In genomic region chr1:78157162-78157561, GRCh38 we compare ENCODE assay signal across 26 cellular contexts.
DNase-seq lines count a peak whose midpoint lies in the region; ATAC-seq and TF ChIP-seq lines count a peak whose summit lies in the region.
"Had no signal": no experiment of that assay in that cellular context is flagged by ENCODE, and none has a peak within 500 bp of the region (broad histone marks: within the 10 kb centered on the region; RNA-seq: fewer than 3 reads in every experiment).

No MANE protein-coding gene starts in this region.

- no peak overlapping the region for H3K4me3 Mint-ChIP-seq in MCF 10A (ENCODE audit: unreplicated experiment)
- H3K4me3 Mint-ChIP-seq: memory B cell; natural killer cell treated with Interleukin-12 subunit alpha and Interleukin-12 subunit beta and Interleukin-15 and Interleukin-18, amount 100 ng/mL, for 72 hours had no signal

- H3K27ac Mint-ChIP-seq in MCF 10A (ENCODE audit: low read depth, unreplicated experiment): peak overlapping the region; percentile 81
- H3K27ac Mint-ChIP-seq: memory B cell; natural killer cell treated with Interleukin-12 subunit alpha and Interleukin-12 subunit beta and Interleukin-15 and Interleukin-18, amount 100 ng/mL, for 72 hours; progenitor cell of endocrine pancreas had no signal

- no peak overlapping the region for H3K27ac ChIP-seq in breast epithelium
- H3K27ac ChIP-seq: 22Rv1, C4-2B, hepatocyte, suprapubic skin had no signal

- peaks cover 6% of the 10 kb centered on the region for H3K36me3 Mint-ChIP-seq in MCF 10A (ENCODE audit: insufficient read depth, unreplicated experiment)
- H3K36me3 Mint-ChIP-seq: natural killer cell treated with Interleukin-12 subunit alpha and Interleukin-12 subunit beta and Interleukin-15 and Interleukin-18, amount 100 ng/mL, for 72 hours had no signal

- no peaks in the 10 kb centered on the region for H3K9me3 Mint-ChIP-seq in MCF 10A (ENCODE audit: unreplicated experiment)
- H3K9me3 Mint-ChIP-seq: natural killer cell treated with Interleukin-12 subunit alpha and Interleukin-12 subunit beta and Interleukin-15 and Interleukin-18, amount 100 ng/mL, for 72 hours had no signal

- H3K27me3 Mint-ChIP-seq in MCF 10A (ENCODE audit: insufficient read depth, unreplicated experiment): no peaks in the 10 kb centered on the region
- H3K27me3 Mint-ChIP-seq: progenitor cell of endocrine pancreas had no signal

- POLR2A ChIA-PET in MCF 10A (lab: Yijun Ruan, JAX): interaction anchor here (0.7 to 1.6 kb wide), 12 partner anchors 9 to 286 kb away, joined by 3 to 9 read pairs (median 3); no protein-coding TSS in a partner anchor

- DNase-seq in MCF 10A (ENCODE audit: unreplicated experiment): peak; percentile 88
- DNase-seq in breast epithelium (ENCODE audit: low spot score in 2 of 2): no peak
- peak; percentile 85 for DNase-seq in amniotic epithelial cell (ENCODE audit: low read depth)
- peak; percentile 91 for DNase-seq in fibroblast of mammary gland (ENCODE audit: low read depth)
- no peak for DNase-seq in central memory CD4-positive, alpha-beta T cell
- no peak for DNase-seq in DMS153 (lab: John Stamatoyannopoulos, UW)
- DNase-seq: activated CD4-positive, alpha-beta T cell treated with anti-CD3 and anti-CD28 coated beads for 48 hours; activated CD8-positive, alpha-beta memory T cell treated with anti-CD3 and anti-CD28 coated beads, Interleukin-2, amount 50 U/mL, for 4 hours; activated naive CD4-positive, alpha-beta T cell; islet precursor cell; MM.1S; NCI-H187; NCI-H2227 treated with DMSO at 0.1 percent for 48 hours; NK-92 treated with Interleukin-12 subunit alpha and Interleukin-12 subunit beta, amount 100 ng/mL, for 24 hours; SW 1271 had no signal

- H3K4me3 ChIP-seq in breast epithelium: no peak overlapping the region
- H3K4me3 ChIP-seq in fibroblast of mammary gland (ENCODE audit: control insufficient read depth, low read depth, low read length): no peak overlapping the region
- H3K4me3 ChIP-seq: hepatocyte, smooth muscle cell, suprapubic skin had no signal

- peaks cover 25% of the 10 kb centered on the region for H3K4me1 Mint-ChIP-seq in MCF 10A (ENCODE audit: insufficient read depth, unreplicated experiment)
- H3K4me1 Mint-ChIP-seq: memory B cell had no signal

- ATAC-seq in HG03159 (IDR thresholded peaks at IDR 0.05; ENCODE audit: unreplicated experiment) (no peak), HG02759 (IDR thresholded peaks at IDR 0.05; ENCODE audit: unreplicated experiment) (no peak)
- ATAC-seq: esophagus mucosa; natural killer cell treated with Interleukin-12 subunit alpha and Interleukin-12 subunit beta and Interleukin-15 and Interleukin-18, amount 100 ng/mL, for 72 hours had no signal

- no peaks in the 10 kb centered on the region for H3K36me3 ChIP-seq in breast epithelium
- H3K36me3 ChIP-seq: suprapubic skin had no signal

- H3K4me1 ChIP-seq in breast epithelium: no peaks in the 10 kb centered on the region
- H3K4me1 ChIP-seq: suprapubic skin had no signal

- TF ChIP-seq POLR2A in breast epithelium (IDR thresholded peaks at IDR 0.05): no peak

- H3K27me3 ChIP-seq in breast epithelium: no peaks in the 10 kb centered on the region
- H3K27me3 ChIP-seq: hepatocyte, suprapubic skin had no signal

- BruUV-seq in MCF 10A (replicated peaks; lab: Mats Ljungman, UMichigan): no TSS peak

- TF ChIP-seq CTCF in MCF 10A (IDR thresholded peaks at IDR 0.05; ENCODE audit: unreplicated experiment): no peak
- no peak for TF ChIP-seq CTCF in breast epithelium (IDR thresholded peaks at IDR 0.05)
- TF ChIP-seq CTCF in fibroblast of mammary gland (conservative IDR thresholded peaks at IDR 0.05; ENCODE audit: control insufficient read depth, insufficient read depth, low read depth, low read length): no peak

- intact Hi-C loops in MCF 10A (cut with micrococcal nuclease): no loop called here
- intact Hi-C loops in breast epithelium (cut with DNase I; ENCODE audit: low total_unique reads): no loop called here

- CTCF ChIA-PET in MCF 10A (lab: Yijun Ruan, JAX): interaction anchor here (0.8 to 3.7 kb wide), 4 partner anchors 12 to 450 kb away, joined by 3 to 15 read pairs (median 4); no protein-coding TSS in a partner anchor

- no peaks in the 10 kb centered on the region for H3K9me3 ChIP-seq in breast epithelium
- H3K9me3 ChIP-seq: suprapubic skin had no signal

Comparison
In these comparisons a context has a peak if more than half of its experiments do, and no peak if none do; other contexts are left out.
1. DNase-seq: peak in MCF 10A (single experiment), amniotic epithelial cell (single experiment) and fibroblast of mammary gland (single experiment); none in breast epithelium (0 of 2), central memory CD4-positive, alpha-beta T cell (single experiment) and DMS153 (single experiment).